Comparison of ENCODE assay signal across 28 cellular contexts in genomic region chr11:96761451-96761850, GRCh38.
"Had no signal": no experiment of that assay in that cellular context is flagged by ENCODE, and none has a peak within 500 bp of the region (broad histone marks: within the 10 kb centered on the region; RNA-seq: fewer than 3 reads in every experiment).

No MANE protein-coding gene starts in this region.

- ATAC-seq: activated CD4-positive, alpha-beta T cell treated with anti-CD3 and anti-CD28 coated beads for 36 hours; activated CD8-positive, alpha-beta memory T cell treated with anti-CD3 and anti-CD28 coated beads, Interleukin-2, amount 10 ng/mL, durations not matched to agents 7 days and 5 days; activated CD8-positive, alpha-beta T cell treated with anti-CD3 and anti-CD28 coated beads, Interleukin-2, amount 10 ng/mL, durations not matched to agents 7 days and 5 days; activated naive CD4-positive, alpha-beta T cell treated with anti-CD3 and anti-CD28 coated beads, Interleukin-2, amount 50 U/mL, for 72 hours; effector memory CD8-positive, alpha-beta T cell; esophagus mucosa; gastrocnemius medialis; heart left ventricle; T-helper 17 cell had no signal

- H3K4me1 ChIP-seq: ascending aorta, breast epithelium, gastrocnemius medialis, heart left ventricle had no signal

- H3K9me3 ChIP-seq: ascending aorta, breast epithelium, gastrocnemius medialis had no signal

- H3K27ac ChIP-seq: ascending aorta, breast epithelium, coronary artery, gastrocnemius medialis, heart left ventricle had no signal

- H3K27me3 ChIP-seq: ascending aorta, breast epithelium, gastrocnemius medialis, heart left ventricle had no signal

- H3K36me3 ChIP-seq: ascending aorta, breast epithelium, gastrocnemius medialis, heart left ventricle had no signal

- H3K4me3 ChIP-seq: ascending aorta, breast epithelium, coronary artery, gastrocnemius medialis, heart left ventricle had no signal

- DNase-seq: activated CD4-positive, alpha-beta memory T cell treated with anti-CD3 and anti-CD28 coated beads for 36 hours; activated CD4-positive, alpha-beta T cell treated with anti-CD3 and anti-CD28 coated beads for 36 hours; activated CD4-positive, alpha-beta T cell treated with anti-CD3 and anti-CD28 coated beads, Interleukin-2, amount 10 ng/mL, durations not matched to agents 24 days and 14 days; activated CD4-positive, CD25-positive, alpha-beta regulatory T cell; activated CD4-positive, CD25-positive, alpha-beta regulatory T cell treated with anti-CD3 and anti-CD28 coated beads, Interleukin-2, amount 50 U/mL, for 72 hours; activated CD8-positive, alpha-beta memory T cell treated with anti-CD3 and anti-CD28 coated beads, Interleukin-2, amount 10 ng/mL, durations not matched to agents 7 days and 5 days; activated CD8-positive, alpha-beta memory T cell treated with anti-CD3 and anti-CD28 coated beads, Interleukin-2, amount 50 U/mL, for 4 hours; activated CD8-positive, alpha-beta T cell treated with anti-CD3 and anti-CD28 coated beads, Interleukin-2, amount 10 ng/mL, durations not matched to agents 7 days and 5 days; activated effector memory CD4-positive, alpha-beta T cell treated with anti-CD3 and anti-CD28 coated beads, Interleukin-2, amount 50 U/mL, for 16 hours; activated naive CD4-positive, alpha-beta T cell; activated naive CD4-positive, alpha-beta T cell treated with anti-CD3 and anti-CD28 coated beads, Interleukin-2, amount 10 ng/mL, durations not matched to agents 7 days and 5 days; activated naive CD8-positive, alpha-beta T cell treated with anti-CD3 and anti-CD28 coated beads, Interleukin-2, amount 10 ng/mL, durations not matched to agents 7 days and 5 days; activated T-cell treated with anti-CD3 and anti-CD28 coated beads, Interleukin-2, amount 50 U/mL, for 1 hour; activated T-cell treated with anti-CD3 and anti-CD28 coated beads, Interleukin-2, amount 50 U/mL, for 48 hours; dermis blood vessel endothelial cell; effector CD4-positive, alpha-beta T cell; effector memory CD8-positive, alpha-beta T cell; foreskin fibroblast; gastrocnemius medialis; glutamatergic neuron; heart left ventricle; T-helper 1 cell; T-helper 17 cell had no signal
